In the genomic region with DNA sequence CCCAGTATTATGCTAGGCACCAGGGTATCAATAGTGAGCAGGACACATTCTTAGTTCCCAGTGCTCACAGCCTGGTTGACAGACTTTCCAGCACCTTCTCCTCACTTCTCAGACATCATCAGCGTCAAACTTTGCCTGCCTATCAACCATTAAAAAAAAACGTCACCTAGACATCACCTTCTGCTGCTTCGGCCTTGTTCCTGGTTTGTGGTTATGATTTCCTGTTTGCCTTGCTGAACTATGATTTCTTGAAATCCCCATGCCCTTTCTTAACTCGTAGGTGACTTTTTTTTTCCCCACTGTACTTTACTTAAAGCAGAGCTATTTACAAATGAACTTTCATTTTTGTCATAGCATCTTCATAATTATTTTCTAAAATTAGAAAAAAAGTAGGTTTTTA, we compare ENCODE assay signal across 8 cellular contexts.
A peak's percentile ranks its signal among the peaks of the same experiment; 100 is the strongest.
DNase-seq lines count a peak whose midpoint lies in the region; ATAC-seq, FAIRE-seq and TF ChIP-seq lines count a peak whose summit lies in the region.

No MANE protein-coding gene starts in this region.

- intact Hi-C loops in psoas muscle (cut with DNase I) = no loop called here

- no peaks in the 10 kb centered on the region for H3K27me3 ChIP-seq in psoas muscle (ENCODE audit: insufficient read depth in 3 of 3, low read length in 2 of 3)

- peak overlapping the region; percentile 71 for H3K27ac Mint-ChIP-seq in activated CD4-positive, alpha-beta memory T cell treated with anti-CD3 and anti-CD28 coated beads, Interleukin-2, amount 10 ng/mL, durations not matched to agents 7 days and 5 days

- H3K27ac ChIP-seq in psoas muscle = no peak overlapping the region

- peak overlapping the region; percentile 5 for H3K4me3 Mint-ChIP-seq in activated CD4-positive, alpha-beta memory T cell treated with anti-CD3 and anti-CD28 coated beads, Interleukin-2, amount 10 ng/mL, durations not matched to agents 7 days and 5 days

- no peak for FAIRE-seq in urothelium cell line (lab: Jason Lieb, UNC)

- no peak overlapping the region for H3K4me3 ChIP-seq in psoas muscle

- no peaks in the 10 kb centered on the region for H3K27me3 Mint-ChIP-seq in activated CD4-positive, alpha-beta memory T cell treated with anti-CD3 and anti-CD28 coated beads, Interleukin-2, amount 10 ng/mL, durations not matched to agents 7 days and 5 days

- H3K9me3 ChIP-seq in psoas muscle = no peaks in the 10 kb centered on the region

- no peaks in the 10 kb centered on the region for H3K36me3 ChIP-seq in psoas muscle (ENCODE audit: insufficient read depth in 1 of 2, low read depth in 1 of 2)

- no peaks in the 10 kb centered on the region for H3K4me1 ChIP-seq in psoas muscle

- peak; percentile 44 for DNase-seq in A172 (ENCODE audit: low spot score)
- peak; percentile 47 for DNase-seq in activated CD4-positive, alpha-beta memory T cell treated with anti-CD3 and anti-CD28 coated beads, Interleukin-2, amount 10 ng/mL, durations not matched to agents 7 days and 5 days
- DNase-seq in stimulated activated CD4-positive, alpha-beta T cell treated with anti-CD3 and anti-CD28 coated beads, Interleukin-12 subunit alpha, Interleukin-12 subunit beta, amount 100 ng/mL, for 4 hours = peak; percentile 20
- no peak for DNase-seq in urothelium cell line (ENCODE audit: low spot score)
- no peak for DNase-seq in D341Med (ENCODE audit: low spot score)
- DNase-seq in psoas muscle = no peak

- CTCF ChIA-PET in activated CD4-positive, alpha-beta memory T cell treated with anti-CD3 and anti-CD28 coated beads, Interleukin-2, amount 10 ng/mL, durations not matched to agents 7 days and 5 days (lab: Charles Lee) = interaction anchor here (0.6 to 1.4 kb wide), 5 partner anchors 9 to 552 kb away, joined by 3 to 5 read pairs (median 5); no protein-coding TSS in a partner anchor

- POLR2A ChIA-PET in activated CD4-positive, alpha-beta memory T cell treated with anti-CD3 and anti-CD28 coated beads, Interleukin-2, amount 10 ng/mL, durations not matched to agents 7 days and 5 days (lab: Charles Lee) = interaction anchor here (0.7 to 8.0 kb wide), 7 partner anchors 13 to 726 kb away, joined by 3 to 176 read pairs (median 4); a partner anchor contains a TSS

- H3K36me3 Mint-ChIP-seq in activated CD4-positive, alpha-beta memory T cell treated with anti-CD3 and anti-CD28 coated beads, Interleukin-2, amount 10 ng/mL, durations not matched to agents 7 days and 5 days (ENCODE audit: low read depth) = no peaks in the 10 kb centered on the region

- H3K4me1 Mint-ChIP-seq in activated CD4-positive, alpha-beta memory T cell treated with anti-CD3 and anti-CD28 coated beads, Interleukin-2, amount 10 ng/mL, durations not matched to agents 7 days and 5 days = peaks cover 31% of the 10 kb centered on the region

- no peak for TF ChIP-seq CTCF in psoas muscle (IDR thresholded peaks at IDR 0.05)

- peaks cover 2% of the 10 kb centered on the region for H3K9me3 Mint-ChIP-seq in activated CD4-positive, alpha-beta memory T cell treated with anti-CD3 and anti-CD28 coated beads, Interleukin-2, amount 10 ng/mL, durations not matched to agents 7 days and 5 days

- WGBS in psoas muscle, 3 donors = 75 to 84% (median 79%) methylated on average over 4 of the region's 4 CpGs

- ATAC-seq in GM19395 (IDR thresholded peaks at IDR 0.05; ENCODE audit: unreplicated experiment) (peak; percentile 92), HG03432 (IDR thresholded peaks at IDR 0.05; ENCODE audit: unreplicated experiment) (peak; percentile 95), psoas muscle (no peak)

Comparison
In these comparisons a context has a peak if more than half of its experiments do, and no peak if none do; other contexts are left out.
1. DNase-seq: peak in A172 (single experiment), activated CD4-positive, alpha-beta memory T cell treated with anti-CD3 and anti-CD28 coated beads, Interleukin-2, amount 10 ng/mL, durations not matched to agents 7 days and 5 days (single experiment) and stimulated activated CD4-positive, alpha-beta T cell treated with anti-CD3 and anti-CD28 coated beads, Interleukin-12 subunit alpha, Interleukin-12 subunit beta, amount 100 ng/mL, for 4 hours (single experiment); none in urothelium cell line (single experiment), D341Med (single experiment) and psoas muscle (0 of 2).
2. ATAC-seq: peak in GM19395 (single experiment) and HG03432 (single experiment); none in psoas muscle (0 of 4).